ENCODE assay signal across 12 cellular contexts in the genomic region with DNA sequence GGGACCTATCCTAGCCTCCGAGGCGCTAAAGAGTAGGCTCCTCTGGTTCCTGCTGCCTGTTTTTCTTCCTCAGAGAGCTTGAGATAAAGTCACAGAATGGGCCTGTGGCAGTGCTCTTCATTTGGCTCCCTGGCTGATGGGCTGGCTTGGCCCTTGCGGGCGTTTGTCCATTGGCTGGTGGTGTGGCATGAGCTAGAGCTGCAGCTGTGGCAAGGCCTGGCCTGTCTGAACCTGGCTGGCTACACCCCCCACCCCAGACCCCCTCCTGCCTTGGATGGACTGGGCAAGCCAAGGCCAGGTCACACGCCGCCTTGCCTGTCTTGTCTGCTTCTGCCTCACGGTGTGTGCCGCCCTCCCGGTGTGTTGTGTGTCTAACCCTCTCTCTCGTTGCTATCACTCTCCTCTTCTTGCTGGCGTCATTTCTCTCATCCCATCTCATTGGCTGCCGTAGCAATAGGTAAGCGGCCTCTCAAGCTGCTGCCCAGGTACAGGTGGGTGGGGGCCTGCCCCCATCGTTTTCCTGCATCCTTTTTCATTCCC. TPM values are rescaled to one million over a fixed set of nuclear protein-coding genes. Genes with fewer than 3 reads are reported as not detected.
A peak's percentile ranks its signal among the peaks of the same experiment; 100 is the strongest.
DNase-seq lines count a peak whose midpoint lies in the region; ATAC-seq and TF ChIP-seq lines count a peak whose summit lies in the region.
"Had no signal": no experiment of that assay in that cellular context is flagged by ENCODE, and none has a peak within 500 bp of the region (broad histone marks: within the 10 kb centered on the region; RNA-seq: fewer than 3 reads in every experiment).

No MANE protein-coding gene starts in this region.

- no TSS peak for BruUV-seq in HCT116 (replicated peaks; lab: Mats Ljungman, UMichigan)

- H3K4me1 ChIP-seq in HCT116 (ENCODE audit: control insufficient read depth in 1 of 2, insufficient read depth in 2 of 2, low read length in 2 of 2), result peaks cover 10 to 30% of the 10 kb centered on the region in 2 experiments

- H2AFZ ChIP-seq in HCT116 (ENCODE audit: low read depth, low read length, poor library complexity, severe bottlenecking), result no peak overlapping the region
- H2AFZ ChIP-seq: parathyroid adenoma had no signal

- H3K27ac Mint-ChIP-seq in activated T-helper 17 cell treated with anti-CD3 and anti-CD28 coated beads, Interleukin-2, amount 50 U/mL, for 72 hours, result peak overlapping the region; percentile 19
- peak overlapping the region; percentile 70 for H3K27ac Mint-ChIP-seq in stimulated activated effector memory CD8-positive, alpha-beta T cell treated with anti-CD3 and anti-CD28 coated beads, Interleukin-12 subunit alpha, Interleukin-12 subunit beta, amount 100 ng/mL, for 72 hours

- peak overlapping the region; percentile 92 for H3K27ac ChIP-seq in HCT116 (ENCODE audit: low read depth, low read length)

- peak overlapping the region; percentile 89 for H3K4me2 ChIP-seq in HCT116 (ENCODE audit: low read length)

- H3K9me2 ChIP-seq in HCT116 (ENCODE audit: insufficient read depth), result no peaks in the 10 kb centered on the region

- ATAC-seq in HCT116, result no peak
- ATAC-seq in activated T-helper 17 cell treated with anti-CD3 and anti-CD28 coated beads, Interleukin-2, amount 50 U/mL, for 72 hours (replicated peaks), result no peak
- ATAC-seq in stimulated activated effector memory CD8-positive, alpha-beta T cell treated with anti-CD3 and anti-CD28 coated beads, Interleukin-12 subunit alpha, Interleukin-12 subunit beta, amount 100 ng/mL, for 72 hours, result no peak

- CTCF ChIA-PET in HCT116 (lab: Charles Lee), result no interaction called here

- no peaks in the 10 kb centered on the region for H4K20me1 ChIP-seq in HCT116 (ENCODE audit: insufficient read depth)

- no peaks in the 10 kb centered on the region for H3K9me3 ChIP-seq in HCT116 (ENCODE audit: control insufficient read depth in 1 of 2, insufficient read depth in 1 of 2, low read depth in 1 of 2, low read length in 2 of 2)

- H3K79me2 ChIP-seq in HCT116 (ENCODE audit: insufficient read depth, low read length), result peaks cover 51% of the 10 kb centered on the region

- no peak for TF ChIP-seq RAD21 in HCT116 (IDR thresholded peaks at IDR 0.05; ENCODE audit: low read depth)

- H3K9me3 Mint-ChIP-seq in activated T-helper 17 cell treated with anti-CD3 and anti-CD28 coated beads, Interleukin-2, amount 50 U/mL, for 72 hours, result no peaks in the 10 kb centered on the region
- H3K9me3 Mint-ChIP-seq in stimulated activated effector memory CD8-positive, alpha-beta T cell treated with anti-CD3 and anti-CD28 coated beads, Interleukin-12 subunit alpha, Interleukin-12 subunit beta, amount 100 ng/mL, for 72 hours, result no peaks in the 10 kb centered on the region

- H3K27me3 ChIP-seq in HCT116 (ENCODE audit: insufficient read depth, low read length), result no peaks in the 10 kb centered on the region

- H3K36me3 ChIP-seq in HCT116 (ENCODE audit: control insufficient read depth in 1 of 2, insufficient read depth in 2 of 2, low read length in 2 of 2), result peaks cover 43 to 57% of the 10 kb centered on the region in 2 experiments

- peak overlapping the region; percentile 98 for H3K4me3 Mint-ChIP-seq in activated T-helper 17 cell treated with anti-CD3 and anti-CD28 coated beads, Interleukin-2, amount 50 U/mL, for 72 hours
- H3K4me3 Mint-ChIP-seq in stimulated activated effector memory CD8-positive, alpha-beta T cell treated with anti-CD3 and anti-CD28 coated beads, Interleukin-12 subunit alpha, Interleukin-12 subunit beta, amount 100 ng/mL, for 72 hours, result peak overlapping the region; percentile 97

- TF ChIP-seq POLR2A in HCT116 (IDR thresholded peaks at IDR 0.05; ENCODE audit: borderline replicate concordance, extremely low read depth, insufficient read depth, insufficient read length), result no peak

- POLR2A ChIA-PET in HCT116 (lab: Charles Lee), result no interaction called here

- no peaks in the 10 kb centered on the region for H3K27me3 Mint-ChIP-seq in activated T-helper 17 cell treated with anti-CD3 and anti-CD28 coated beads, Interleukin-2, amount 50 U/mL, for 72 hours

- H3K4me3 ChIP-seq in HCT116 (replicated peaks in 1 of 2; ENCODE audit: low read depth in 1 of 2, low read length in 2 of 2), result no peak overlapping the region
- H3K4me3 ChIP-seq in fibroblast of the aortic adventitia (ENCODE audit: low read depth, low read length), result peak overlapping the region; percentile 97

- DNase-seq in HCT116 (ENCODE audit: low read depth, low spot score) (no peak), fibroblast of the aortic adventitia (ENCODE audit: low read depth) (no peak), DMS114 treated with DMSO at 0.1 percent for 48 hours (lab: John Stamatoyannopoulos, UW; ENCODE audit: unreplicated experiment) (no peak), NCI-H187 (lab: John Stamatoyannopoulos, UW) (no peak), NCI-H146 treated with DMSO at 0.1 percent for 48 hours (lab: John Stamatoyannopoulos, UW; ENCODE audit: unreplicated experiment) (no peak)
- DNase-seq in stimulated activated effector memory CD8-positive, alpha-beta T cell treated with anti-CD3 and anti-CD28 coated beads, Interleukin-12 subunit alpha, Interleukin-12 subunit beta, amount 100 ng/mL, for 72 hours (ENCODE audit: low spot score in 2 of 2), result no peak
- DNase-seq: amniotic stem cell, NCI-H1417 had no signal

- H3K36me3 Mint-ChIP-seq in activated T-helper 17 cell treated with anti-CD3 and anti-CD28 coated beads, Interleukin-2, amount 50 U/mL, for 72 hours (ENCODE audit: low read depth), result peaks cover 63% of the 10 kb centered on the region
- H3K36me3 Mint-ChIP-seq in stimulated activated effector memory CD8-positive, alpha-beta T cell treated with anti-CD3 and anti-CD28 coated beads, Interleukin-12 subunit alpha, Interleukin-12 subunit beta, amount 100 ng/mL, for 72 hours, result peaks cover 64% of the 10 kb centered on the region

- RAD21 ChIA-PET in HCT116 (lab: Charles Lee; ENCODE audit: low non-redundant PET in 1 of 2, low total read pairs in 2 of 2, uncharacterized antibody in 2 of 2, unreplicated experiment in 2 of 2), result no interaction called here

- intact Hi-C loops in HCT116 (cut with micrococcal nuclease), result loop anchor here (2.0 kb wide), 1 partner anchor 71 kb away; a partner anchor contains a TSS

- no peak overlapping the region for H3K9ac ChIP-seq in HCT116 (ENCODE audit: low read length)
- H3K9ac ChIP-seq: parathyroid adenoma had no signal

- peaks cover 11% of the 10 kb centered on the region for H3K4me1 Mint-ChIP-seq in activated T-helper 17 cell treated with anti-CD3 and anti-CD28 coated beads, Interleukin-2, amount 50 U/mL, for 72 hours
- peaks cover 33% of the 10 kb centered on the region for H3K4me1 Mint-ChIP-seq in stimulated activated effector memory CD8-positive, alpha-beta T cell treated with anti-CD3 and anti-CD28 coated beads, Interleukin-12 subunit alpha, Interleukin-12 subunit beta, amount 100 ng/mL, for 72 hours

- TF ChIP-seq CTCF in HCT116 (IDR thresholded peaks at IDR 0.05 in 2 of 3, conservative IDR thresholded peaks at IDR 0.05 in 1 of 3; ENCODE audit: borderline replicate concordance in 1 of 3, insufficient read depth in 1 of 3, low read depth in 2 of 3, low read length in 2 of 3) (no peak), fibroblast of the aortic adventitia (IDR thresholded peaks at IDR 0.05; ENCODE audit: insufficient read depth, low read length) (no peak)

TF ChIP-seq in HCT116, 20 proteins besides CTCF, POLR2A, EP300 and RAD21 (continues in another document):
- TF ChIP-seq JUND (IDR thresholded peaks at IDR 0.05), result no peak
- TF ChIP-seq CEBPB (IDR thresholded peaks at IDR 0.05; ENCODE audit: low read depth), result no peak
- TF ChIP-seq, protein P1, sequence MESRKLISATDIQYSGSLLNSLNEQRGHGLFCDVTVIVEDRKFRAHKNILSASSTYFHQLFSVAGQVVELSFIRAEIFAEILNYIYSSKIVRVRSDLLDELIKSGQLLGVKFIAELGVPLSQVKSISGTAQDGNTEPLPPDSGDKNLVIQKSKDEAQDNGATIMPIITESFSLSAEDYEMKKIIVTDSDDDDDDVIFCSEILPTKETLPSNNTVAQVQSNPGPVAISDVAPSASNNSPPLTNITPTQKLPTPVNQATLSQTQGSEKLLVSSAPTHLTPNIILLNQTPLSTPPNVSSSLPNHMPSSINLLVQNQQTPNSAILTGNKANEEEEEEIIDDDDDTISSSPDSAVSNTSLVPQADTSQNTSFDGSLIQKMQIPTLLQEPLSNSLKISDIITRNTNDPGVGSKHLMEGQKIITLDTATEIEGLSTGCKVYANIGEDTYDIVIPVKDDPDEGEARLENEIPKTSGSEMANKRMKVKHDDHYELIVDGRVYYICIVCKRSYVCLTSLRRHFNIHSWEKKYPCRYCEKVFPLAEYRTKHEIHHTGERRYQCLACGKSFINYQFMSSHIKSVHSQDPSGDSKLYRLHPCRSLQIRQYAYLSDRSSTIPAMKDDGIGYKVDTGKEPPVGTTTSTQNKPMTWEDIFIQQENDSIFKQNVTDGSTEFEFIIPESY (IDR thresholded peaks at IDR 0.05; ENCODE audit: extremely low read depth, insufficient replicate concordance, low read length), result no peak
- TF ChIP-seq EZH2phosphoT487 (IDR thresholded peaks at IDR 0.05; ENCODE audit: borderline replicate concordance), result no peak

RNA-seq across cellular contexts. Expression of a gene that starts 3.2 kb away (rescaled TPM):
- total RNA-seq in HCT116 (2021; ENCODE audit: unreplicated experiment) (353 TPM), fibroblast of the aortic adventitia (ENCODE audit: low replicate concordance) (364 and 380 TPM in 2 replicates)
- polyA plus RNA-seq in HCT116 (2012), result 469 and 537 TPM in 2 replicates
- total RNA-seq in activated T-helper 17 cell treated with anti-CD3 and anti-CD28 coated beads, Interleukin-2, amount 50 U/mL, for 72 hours, result 100 to 1,000 TPM; 206 to 244 TPM

RNA-seq across cellular contexts. Expression of a gene that starts 8.2 kb away (rescaled TPM):
- total RNA-seq in HCT116 (2021; ENCODE audit: unreplicated experiment) (74.6 TPM), fibroblast of the aortic adventitia (ENCODE audit: low replicate concordance) (32.4 and 49.4 TPM in 2 replicates)
- polyA plus RNA-seq in HCT116 (2012), result 59.5 and 63.4 TPM in 2 replicates
- 10 to 100 TPM; 75.5 to 93.5 TPM for total RNA-seq in activated T-helper 17 cell treated with anti-CD3 and anti-CD28 coated beads, Interleukin-2, amount 50 U/mL, for 72 hours

RNA-seq across cellular contexts. Expression of a gene that starts 22.7 kb away (rescaled TPM):
- total RNA-seq in HCT116 (2021; ENCODE audit: unreplicated experiment) (60.7 TPM), fibroblast of the aortic adventitia (ENCODE audit: low replicate concordance) (28.2 and 66.8 TPM in 2 replicates)
- 47.4 and 54.3 TPM in 2 replicates for polyA plus RNA-seq in HCT116 (2012)
- total RNA-seq in activated T-helper 17 cell treated with anti-CD3 and anti-CD28 coated beads, Interleukin-2, amount 50 U/mL, for 72 hours, result 10 to 100 TPM; 40.3 to 42.5 TPM

RNA-seq across cellular contexts. Expression of a gene that starts 42.7 kb away (rescaled TPM):
- total RNA-seq in HCT116 (2021; ENCODE audit: unreplicated experiment) (50.3 TPM), fibroblast of the aortic adventitia (ENCODE audit: low replicate concordance) (18.4 and 28.1 TPM in 2 replicates)
- polyA plus RNA-seq in HCT116 (2012), result 37.1 and 41.4 TPM in 2 replicates
- total RNA-seq in activated T-helper 17 cell treated with anti-CD3 and anti-CD28 coated beads, Interleukin-2, amount 50 U/mL, for 72 hours, result 10 to 100 TPM; 48.7 to 64.6 TPM

RNA-seq across cellular contexts. Expression of a gene that starts 51.5 kb away (rescaled TPM):
- total RNA-seq in HCT116 (2021; ENCODE audit: unreplicated experiment) (10.6 TPM), fibroblast of the aortic adventitia (ENCODE audit: low replicate concordance) (0.72 TPM in 1 of 2 replicates, not detected in the other)
- polyA plus RNA-seq in HCT116 (2012), result 5.9 and 6.0 TPM in 2 replicates
- not detected for total RNA-seq in activated T-helper 17 cell treated with anti-CD3 and anti-CD28 coated beads, Interleukin-2, amount 50 U/mL, for 72 hours
- total RNA-seq: activated CD8-positive, alpha-beta memory T cell treated with anti-CD3 and anti-CD28 coated beads for 36 hours; T-helper 1 cell treated with Interleukin-12 subunit alpha and Interleukin-12 subunit beta and Interleukin-4 antibody, amounts not matched to agents 30 ng/mL and 1 ng/mL, for 36 hours had no signal
